20 cellular contexts compared by ENCODE assay signal in the genomic region with DNA sequence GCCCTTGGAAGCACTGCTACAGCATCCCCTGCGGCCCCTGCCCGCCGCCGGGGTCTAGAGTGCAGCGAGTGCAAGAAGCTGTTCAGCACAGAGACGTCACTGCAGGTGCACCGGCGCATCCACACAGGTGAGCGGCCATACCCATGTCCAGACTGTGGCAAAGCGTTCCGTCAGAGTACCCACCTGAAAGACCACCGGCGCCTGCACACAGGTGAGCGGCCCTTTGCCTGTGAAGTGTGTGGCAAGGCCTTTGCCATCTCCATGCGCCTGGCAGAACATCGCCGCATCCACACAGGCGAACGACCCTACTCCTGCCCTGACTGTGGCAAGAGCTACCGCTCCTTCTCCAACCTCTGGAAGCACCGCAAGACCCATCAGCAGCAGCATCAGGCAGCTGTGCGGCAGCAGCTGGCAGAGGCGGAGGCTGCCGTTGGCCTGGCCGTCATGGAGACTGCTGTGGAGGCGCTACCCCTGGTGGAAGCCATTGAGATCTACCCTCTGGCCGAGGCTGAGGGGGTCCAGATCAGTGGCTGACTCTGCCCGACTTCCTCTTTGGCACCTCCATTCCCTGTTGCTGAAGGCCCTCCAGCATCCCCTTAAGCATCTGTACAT. TPM values are rescaled to one million over a fixed set of nuclear protein-coding genes. Genes with fewer than 3 reads are reported as not detected.
DNase-seq lines count a peak whose midpoint lies in the region; ATAC-seq, FAIRE-seq and TF ChIP-seq lines count a peak whose summit lies in the region.
"Had no signal": no experiment of that assay in that cellular context is flagged by ENCODE, and none has a peak within 500 bp of the region (broad histone marks: within the 10 kb centered on the region; RNA-seq: fewer than 3 reads in every experiment).

No MANE protein-coding gene starts in this region.

- DNase-seq in MCF 10A (ENCODE audit: unreplicated experiment): no peak
- DNase-seq in mammary epithelial cell: no peak
- DNase-seq in GM23338 (ENCODE audit: low spot score): no peak
- DNase-seq in endothelial cell of umbilical vein (ENCODE audit: low read depth, low spot score): no peak
- DNase-seq in NCI-H748 treated with DMSO at 0.1 percent for 48 hours (lab: John Stamatoyannopoulos, UW): no peak
- no peak for DNase-seq in amygdala (lab: John Stamatoyannopoulos, UW)
- DNase-seq: COR-L47, DMS153, GOT3, NCI-H446 treated with DMSO at 0.1 percent for 48 hours, NCI-H526 treated with DMSO at 0.1 percent for 48 hours had no signal

- ATAC-seq in GM23338 (no peak), GM18861 (IDR thresholded peaks at IDR 0.05; ENCODE audit: unreplicated experiment) (no peak)

- H3K27ac ChIP-seq in mammary epithelial cell (ENCODE audit: insufficient read depth, low read depth, low read length) (no peak overlapping the region), GM23338 (ENCODE audit: low read depth) (0 out of 2 replicates have a peak overlapping the region, but pooled peaks have one; percentile 63), endothelial cell of umbilical vein (ENCODE audit: insufficient read depth, low read depth, low read length) (no peak overlapping the region)

- POLR2A ChIA-PET in MCF 10A (lab: Yijun Ruan, JAX) (no interaction called here), endothelial cell of umbilical vein (lab: Charles Lee) (no interaction called here)

- no peaks in the 10 kb centered on the region for H3K9me3 ChIP-seq in mammary epithelial cell (replicated peaks; ENCODE audit: insufficient read depth, low read length)
- no peaks in the 10 kb centered on the region for H3K9me3 ChIP-seq in endothelial cell of umbilical vein (replicated peaks; ENCODE audit: control insufficient read depth, insufficient read depth, low read length)

- H3K9me3 Mint-ChIP-seq in MCF 10A (ENCODE audit: unreplicated experiment) (no peaks in the 10 kb centered on the region), GM23338 (peaks cover 4% of the 10 kb centered on the region; the same call in 2 of the 3 replicates)

- BruUV-seq in MCF 10A (replicated peaks; lab: Mats Ljungman, UMichigan) (TSS peak; percentile 7), mammary epithelial cell (replicated peaks; lab: Mats Ljungman, UMichigan) (no TSS peak), endothelial cell of umbilical vein (replicated peaks; lab: Mats Ljungman, UMichigan) (TSS peak; percentile 9)

- H3K9me2 ChIP-seq in GM23338 (ENCODE audit: insufficient read depth): no peaks in the 10 kb centered on the region

- 98% methylated on average over 25 of the region's 28 CpGs for WGBS in mammary epithelial cell (ENCODE audit: low coverage, missing lambda C conversion rate)

- no peak overlapping the region for H3K4me3 ChIP-seq in mammary epithelial cell (replicated peaks in 1 of 3; ENCODE audit: insufficient read depth in 1 of 3, low read depth in 2 of 3, low read length in 3 of 3)
- H3K4me3 ChIP-seq in GM23338: no peak overlapping the region
- no peak overlapping the region for H3K4me3 ChIP-seq in endothelial cell of umbilical vein (replicated peaks in 1 of 3; ENCODE audit: insufficient read depth in 1 of 3, low read depth in 1 of 3, low read length in 3 of 3)
- H3K4me3 ChIP-seq: SK-N-MC had no signal

- peaks cover 9% of the 10 kb centered on the region; the same call in 1 of the 2 replicates for H3F3A ChIP-seq in GM23338 (replicated peaks; ENCODE audit: low read depth)

- H3K79me2 ChIP-seq in mammary epithelial cell (ENCODE audit: insufficient read depth, low read length) (peaks cover 67% of the 10 kb centered on the region), GM23338 (replicated peaks; ENCODE audit: insufficient read depth) (peaks cover 36% of the 10 kb centered on the region), endothelial cell of umbilical vein (ENCODE audit: control insufficient read depth, insufficient read depth, low read length) (peaks cover 51% of the 10 kb centered on the region)

- H4K20me1 ChIP-seq in mammary epithelial cell (ENCODE audit: insufficient read depth, low read length) (peaks cover 4% of the 10 kb centered on the region), GM23338 (replicated peaks; ENCODE audit: insufficient read depth) (peaks cover 22% of the 10 kb centered on the region), endothelial cell of umbilical vein (replicated peaks; ENCODE audit: control insufficient read depth, extremely low read depth, insufficient read depth, low read length) (no peaks in the 10 kb centered on the region)

- intact Hi-C loops in MCF 10A (cut with micrococcal nuclease) (no loop called here), mammary epithelial cell (cut with micrococcal nuclease) (no loop called here), endothelial cell of umbilical vein (cut with micrococcal nuclease) (loop anchor here (1.0 kb wide), 2 partner anchors 11 to 95 kb away; no protein-coding TSS in a partner anchor)

- no peak overlapping the region for H3K9ac ChIP-seq in mammary epithelial cell (ENCODE audit: insufficient read depth, low read length)
- no peak overlapping the region for H3K9ac ChIP-seq in endothelial cell of umbilical vein (replicated peaks; ENCODE audit: extremely low read depth, insufficient read depth, low read length)

- H3K4me1 Mint-ChIP-seq in MCF 10A (ENCODE audit: insufficient read depth, unreplicated experiment) (peaks cover 22% of the 10 kb centered on the region), GM23338 (peaks cover 21% of the 10 kb centered on the region)

- FAIRE-seq in endothelial cell of umbilical vein (lab: Jason Lieb, UNC): no peak
- FAIRE-seq: GM12892 had no signal

- CTCF ChIA-PET in MCF 10A (lab: Yijun Ruan, JAX): interaction anchor here (0.7 to 1.6 kb wide), 2 partner anchors 28 to 1713 kb away, joined by 3 to 4 read pairs; no protein-coding TSS in a partner anchor
- CTCF ChIA-PET in mammary epithelial cell (lab: Charles Lee; ENCODE audit: low non-redundant PET): interaction anchor here (0.6 kb wide), 2 partner anchors 96 to 98 kb away, joined by 3 read pairs; no protein-coding TSS in a partner anchor
- CTCF ChIA-PET in endothelial cell of umbilical vein (lab: Charles Lee): interaction anchor here (0.6 to 1.3 kb wide), 15 partner anchors 11 to 207 kb away, joined by 3 to 17 read pairs (median 4); no protein-coding TSS in a partner anchor

- H3K36me3 Mint-ChIP-seq in MCF 10A (ENCODE audit: insufficient read depth, unreplicated experiment) (peaks cover 54% of the 10 kb centered on the region), GM23338 (ENCODE audit: low read depth) (peaks cover 54% of the 10 kb centered on the region)

- H3K27me3 Mint-ChIP-seq in MCF 10A (ENCODE audit: insufficient read depth, unreplicated experiment) (no peaks in the 10 kb centered on the region), GM23338 (ENCODE audit: insufficient read depth, low read depth, poor library complexity) (peaks cover 17% of the 10 kb centered on the region)
- H3K27me3 Mint-ChIP-seq: B cell had no signal

- in situ Hi-C loops in mammary epithelial cell (cut with MboI; ENCODE audit: low sequenced_read_pairs in 2 of 2): no loop called here

- H3K4me1 ChIP-seq in mammary epithelial cell (ENCODE audit: insufficient read depth, low read length) (peaks cover 26% of the 10 kb centered on the region), GM23338 (ENCODE audit: insufficient read depth) (peaks cover 14% of the 10 kb centered on the region), endothelial cell of umbilical vein (ENCODE audit: control insufficient read depth, extremely low read depth, insufficient read depth, low read length) (peaks cover 11% of the 10 kb centered on the region)

- dilution Hi-C loops in mammary epithelial cell (cut with HindIII; ENCODE audit: low sequenced_read_pairs): no loop called here
- dilution Hi-C loops in endothelial cell of umbilical vein (cut with MboI; ENCODE audit: extremely low pct_ligation_motif_present, low sequenced_read_pairs): no loop called here

- no peaks in the 10 kb centered on the region for H3K9me1 ChIP-seq in endothelial cell of umbilical vein (replicated peaks; ENCODE audit: control insufficient read depth, extremely low read depth, insufficient read depth, low read length)

- TF ChIP-seq POLR2A in endothelial cell of umbilical vein (IDR thresholded peaks at IDR 0.05; ENCODE audit: low read depth, low read length): no peak

- TF ChIP-seq CTCF in MCF 10A (IDR thresholded peaks at IDR 0.05; ENCODE audit: unreplicated experiment) (no peak), mammary epithelial cell (conservative IDR thresholded peaks at IDR 0.05 in 1 of 2, IDR thresholded peaks at IDR 0.05 in 1 of 2; ENCODE audit: extremely low read depth in 1 of 2, insufficient read depth in 1 of 2, low read depth in 1 of 2, low read length in 2 of 2) (no peak), GM23338 (conservative IDR thresholded peaks at IDR 0.05; ENCODE audit: low read depth in 2 of 2) (no peak), endothelial cell of umbilical vein (IDR thresholded peaks at IDR 0.05; ENCODE audit: extremely low read depth in 1 of 2, insufficient read depth in 1 of 2, low read depth in 1 of 2, low read length in 2 of 2) (no peak)

- H2AFZ ChIP-seq in mammary epithelial cell (ENCODE audit: low read depth, low read length) (no peak overlapping the region), GM23338 (no peak overlapping the region), endothelial cell of umbilical vein (ENCODE audit: low read depth, low read length) (no peak overlapping the region)

- H3K4me2 ChIP-seq in mammary epithelial cell (ENCODE audit: insufficient read depth, low read depth, low read length) (no peak overlapping the region), GM23338 (no peak overlapping the region), endothelial cell of umbilical vein (ENCODE audit: insufficient read depth, low read length) (no peak overlapping the region)

- no peaks in the 10 kb centered on the region for H3K27me3 ChIP-seq in mammary epithelial cell (ENCODE audit: insufficient read depth, low read length)
- H3K27me3 ChIP-seq in GM23338 (ENCODE audit: insufficient read depth): no peaks in the 10 kb centered on the region
- H3K27me3 ChIP-seq in endothelial cell of umbilical vein (ENCODE audit: control insufficient read depth in 2 of 2, insufficient read depth in 2 of 2, low read length in 2 of 2): no peaks in the 10 kb centered on the region

- no peak overlapping the region for H3K27ac Mint-ChIP-seq in MCF 10A (ENCODE audit: low read depth, unreplicated experiment)
- no peak overlapping the region for H3K27ac Mint-ChIP-seq in GM23338

- H3K36me3 ChIP-seq in mammary epithelial cell (ENCODE audit: insufficient read depth, low read length) (peaks cover 27% of the 10 kb centered on the region), GM23338 (ENCODE audit: insufficient read depth) (peaks cover 23% of the 10 kb centered on the region; the same call in 1 of the 2 replicates), endothelial cell of umbilical vein (ENCODE audit: control insufficient read depth in 2 of 2, extremely low read depth in 1 of 2, insufficient read depth in 2 of 2, low read length in 2 of 2) (peaks cover 12 to 32% of the 10 kb centered on the region in 2 experiments)

- H3K4me3 Mint-ChIP-seq in MCF 10A (ENCODE audit: unreplicated experiment) (no peak overlapping the region), GM23338 (no peak overlapping the region)
- H3K4me3 Mint-ChIP-seq: B cell had no signal

RNA-seq across cellular contexts. Expression of a gene that starts 4.9 kb away (rescaled TPM):
- total RNA-seq in MCF 10A (2022) (12.2 and 13.5 TPM in 2 replicates), mammary epithelial cell (10 to 100 TPM; 16.8 to 19.7 TPM), endothelial cell of umbilical vein (14.0 and 15.3 TPM in 2 replicates)
- polyA plus RNA-seq in mammary epithelial cell (16.6 TPM), GM23338 (2016; fragmentation: Nextera tagmentation; extraction: Ambion mirVana) (18.7 and 19.4 TPM in 2 replicates), endothelial cell of umbilical vein (13.6 and 20.3 TPM in 2 replicates)
- polyA minus RNA-seq in mammary epithelial cell (20.6 TPM), endothelial cell of umbilical vein (19.3 and 21.3 TPM in 2 replicates)
- 50.8 and 61.2 TPM in 2 replicates for total RNA-seq in GM23338 (2014; rRNA removed; shearing (Covaris generic))
- 6.8 and 7.7 TPM in 2 replicates for polyA plus RNA-seq in endothelial cell of umbilical vein (2011; cell fraction: cytosol; rRNA removed)
- polyA plus RNA-seq in endothelial cell of umbilical vein (2011; cell fraction: nucleus; rRNA removed): 7.2 and 7.8 TPM in 2 replicates
- 6.9 and 9.4 TPM in 2 replicates for polyA plus RNA-seq in endothelial cell of umbilical vein (2012)
- polyA minus RNA-seq in endothelial cell of umbilical vein (2011; cell fraction: cytosol; rRNA and poly(A)+ RNA removed): 15.4 TPM
- 9.0 and 10.7 TPM in 2 replicates for polyA minus RNA-seq in endothelial cell of umbilical vein (2011; cell fraction: nucleus; rRNA and poly(A)+ RNA removed)

RNA-seq across cellular contexts. Expression of a gene that starts 10.9 kb away (rescaled TPM):
- total RNA-seq in MCF 10A (2022): 1.6 and 1.8 TPM in 2 replicates
- under 1 TPM in 1 of 2 donors, not detected in 1; 0.45 TPM for total RNA-seq in mammary epithelial cell
- 0.08 TPM for polyA plus RNA-seq in mammary epithelial cell
- not detected for polyA minus RNA-seq in mammary epithelial cell
- 34.3 and 42.5 TPM in 2 replicates for total RNA-seq in GM23338 (2014; rRNA removed; shearing (Covaris generic))
- 5.1 and 6.2 TPM in 2 replicates for polyA plus RNA-seq in GM23338 (2016; fragmentation: Nextera tagmentation; extraction: Ambion mirVana)
- 0.53 and 2.2 TPM in 2 replicates for total RNA-seq in endothelial cell of umbilical vein
- 0.80 and 1.0 TPM in 2 replicates for polyA plus RNA-seq in endothelial cell of umbilical vein
- 0.72 and 0.97 TPM in 2 replicates for polyA plus RNA-seq in endothelial cell of umbilical vein (2011; cell fraction: cytosol; rRNA removed)
- polyA plus RNA-seq in endothelial cell of umbilical vein (2011; cell fraction: nucleus; rRNA removed): 1.8 and 2.9 TPM in 2 replicates
- polyA plus RNA-seq in endothelial cell of umbilical vein (2012): 0.23 and 0.25 TPM in 2 replicates
- 0.49 and 1.3 TPM in 2 replicates for polyA minus RNA-seq in endothelial cell of umbilical vein
- polyA minus RNA-seq in endothelial cell of umbilical vein (2011; cell fraction: cytosol; rRNA and poly(A)+ RNA removed): not detected
- polyA minus RNA-seq in endothelial cell of umbilical vein (2011; cell fraction: nucleus; rRNA and poly(A)+ RNA removed): 0.63 and 1.1 TPM in 2 replicates
- total RNA-seq: HT1080, PC-3, RPMI7951 had no signal

RNA-seq across cellular contexts. Expression of a gene that starts 51.4 kb away (rescaled TPM):
- total RNA-seq in MCF 10A (2022) (0.49 and 0.70 TPM in 2 replicates), mammary epithelial cell (10 to 100 TPM in 1 of 2 donors, under 1 TPM in 1; 0.83 to 12.5 TPM), endothelial cell of umbilical vein (3.2 and 4.0 TPM in 2 replicates)
- polyA plus RNA-seq in mammary epithelial cell (1.3 TPM), GM23338 (2016; fragmentation: Nextera tagmentation; extraction: Ambion mirVana) (4.6 and 5.1 TPM in 2 replicates), endothelial cell of umbilical vein (3.7 and 4.1 TPM in 2 replicates)
- polyA minus RNA-seq in mammary epithelial cell (not detected), endothelial cell of umbilical vein (1.2 and 2.5 TPM in 2 replicates)
- 2.3 and 2.4 TPM in 2 replicates for total RNA-seq in GM23338 (2014; rRNA removed; shearing (Covaris generic))
- 1.2 and 1.7 TPM in 2 replicates for polyA plus RNA-seq in endothelial cell of umbilical vein (2011; cell fraction: cytosol; rRNA removed)
- polyA plus RNA-seq in endothelial cell of umbilical vein (2011; cell fraction: nucleus; rRNA removed): 3.4 and 3.7 TPM in 2 replicates
- 2.0 and 2.8 TPM in 2 replicates for polyA plus RNA-seq in endothelial cell of umbilical vein (2012)
- polyA minus RNA-seq in endothelial cell of umbilical vein (2011; cell fraction: cytosol; rRNA and poly(A)+ RNA removed): not detected
- polyA minus RNA-seq in endothelial cell of umbilical vein (2011; cell fraction: nucleus; rRNA and poly(A)+ RNA removed): 0.87 and 4.2 TPM in 2 replicates
- total RNA-seq: A172, G401 had no signal

Comparison
In these comparisons a context has a peak if more than half of its experiments do, and no peak if none do; other contexts are left out.
1. RNA of a gene that starts 10.9 kb away (total RNA-seq): 34.3 to 42.5 TPM in GM23338; 0.53 to 2.2 TPM in endothelial cell of umbilical vein, 1.6 to 1.8 TPM in MCF 10A and 0.45 TPM in mammary epithelial cell; every median in the first group is over 10 times any median in the second.